ENCODE assay signal across 9 cellular contexts in genomic region chr1:163170975-163171676, GRCh38. TPM values are rescaled to one million over a fixed set of nuclear protein-coding genes. Genes with fewer than 3 reads are reported as not detected.
DNase-seq lines count a peak whose midpoint lies in the region; ATAC-seq, FAIRE-seq and TF ChIP-seq lines count a peak whose summit lies in the region.
"Had no signal": no experiment of that assay in that cellular context is flagged by ENCODE, and none has a peak within 500 bp of the region (broad histone marks: within the 10 kb centered on the region; RNA-seq: fewer than 3 reads in every experiment).

No MANE protein-coding gene starts in this region.

- CTCF ChIA-PET in A673 (lab: Charles Lee): no interaction called here

- H3K27me3 ChIP-seq in A673 (replicated peaks; ENCODE audit: insufficient read depth, low read depth, low read length, poor library complexity) (no peaks in the 10 kb centered on the region), foreskin keratinocyte (no peaks in the 10 kb centered on the region)

- DNase-seq in A673 (ENCODE audit: low spot score): peak; percentile 80
- DNase-seq in GM12892 (ENCODE audit: insufficient read length): no peak
- peak; percentile 42 for DNase-seq in RPMI7951 (ENCODE audit: low read depth)
- DNase-seq in foreskin keratinocyte: no peak
- no peak for DNase-seq in mesenteric fat pad (ENCODE audit: low spot score)
- no peak for DNase-seq in middle frontal gyrus (ENCODE audit: extremely low spot score, low spot score)
- DNase-seq: KBM-7 had no signal

- intact Hi-C loops in A673 (cut with micrococcal nuclease; ENCODE audit: unreplicated experiment): loop anchor here (1.0 to 5.0 kb wide), 4 partner anchors 54 to 146 kb away; no protein-coding TSS in a partner anchor

- peak; percentile 40 for ATAC-seq in foreskin keratinocyte
- no peak for ATAC-seq in GM19467 (IDR thresholded peaks at IDR 0.05; ENCODE audit: unreplicated experiment)
- ATAC-seq in HG02938 (IDR thresholded peaks at IDR 0.05; ENCODE audit: unreplicated experiment): no peak

- peak overlapping the region; percentile 27 for H3K4me3 ChIP-seq in A673 (ENCODE audit: low read depth, low read length, poor library complexity, severe bottlenecking)

- H3K27ac ChIP-seq in A673 (ENCODE audit: low read depth, low read length, poor library complexity, severe bottlenecking) (peak overlapping the region; percentile 80), foreskin keratinocyte (no peak overlapping the region)

- no peaks in the 10 kb centered on the region for H3K9me3 ChIP-seq in A673 (ENCODE audit: low read depth, low read length, poor library complexity, severe bottlenecking)

- BruUV-seq in A673 (replicated peaks; lab: Mats Ljungman, UMichigan): no TSS peak

- no peaks in the 10 kb centered on the region for H3K36me3 ChIP-seq in A673 (ENCODE audit: insufficient read depth, low read length, poor library complexity, severe bottlenecking)

- peak; percentile 77 for TF ChIP-seq CTCF in A673 (conservative IDR thresholded peaks at IDR 0.05; ENCODE audit: low read depth, low read length)
- peak; percentile 60 for TF ChIP-seq CTCF in foreskin keratinocyte (conservative IDR thresholded peaks at IDR 0.05)

- POLR2A ChIA-PET in A673 (lab: Charles Lee; ENCODE audit: low non-redundant PET): no interaction called here

- TF ChIP-seq POLR2A in GM12892 (IDR thresholded peaks at IDR 0.05; ENCODE audit: low read depth, low read length): no peak

- peak; percentile 30 for FAIRE-seq in GM12892 (lab: Jason Lieb, UNC)

- peaks cover 83% of the 10 kb centered on the region for H3K4me1 ChIP-seq in A673 (ENCODE audit: insufficient read depth, low read length, poor library complexity, severe bottlenecking)
- peaks cover 21% of the 10 kb centered on the region for H3K4me1 ChIP-seq in foreskin keratinocyte

RNA-seq across cellular contexts. Expression of gene RGS5, which starts 31.6 kb away (rescaled TPM):
- total RNA-seq in A673 (2021) (4.7 and 6.3 TPM in 2 replicates), foreskin keratinocyte (0.99 and 1.3 TPM in 2 replicates), mesenteric fat pad (60.4 TPM)
- polyA plus RNA-seq in GM12892 (2012; ENCODE audit: missing spikeins): 3.0 TPM
- total RNA-seq in RPMI7951 (2014; rRNA removed; shearing (Covaris generic)): 2.4 and 3.9 TPM in 2 replicates
- polyA plus RNA-seq in foreskin keratinocyte: 0.37 and 0.90 TPM in 2 replicates

Comparison
In these comparisons a context has a peak if more than half of its experiments do, and no peak if none do; other contexts are left out.
1. DNase-seq: peak in A673 (single experiment) and RPMI7951 (single experiment); none in GM12892 (single experiment), foreskin keratinocyte (0 of 2), mesenteric fat pad (single experiment) and middle frontal gyrus (single experiment).